Comparison of ENCODE assay signal across 12 cellular contexts in the genomic region with DNA sequence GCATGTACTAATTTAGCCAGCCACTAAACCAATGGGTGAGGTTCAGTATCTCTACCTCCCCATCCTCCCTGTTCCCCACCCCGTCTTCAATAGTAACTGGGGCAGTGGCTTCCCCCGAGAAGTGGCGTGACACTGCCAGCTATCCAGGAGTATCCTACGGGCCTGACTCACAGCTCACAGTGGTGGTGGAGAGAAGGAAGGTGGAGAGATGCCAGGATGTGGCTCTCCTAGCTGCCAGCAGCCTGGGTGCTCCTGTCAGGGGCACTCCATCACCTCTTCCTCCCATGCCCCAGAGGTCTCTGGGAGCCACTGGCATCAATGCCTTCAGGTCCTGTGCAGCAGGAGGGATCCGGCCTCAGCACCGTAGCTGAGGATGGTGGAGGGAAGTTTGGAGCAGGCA. TPM values are rescaled to one million over a fixed set of nuclear protein-coding genes. Genes with fewer than 3 reads are reported as not detected.
"Had no signal": no experiment of that assay in that cellular context is flagged by ENCODE, and none has a peak within 500 bp of the region (broad histone marks: within the 10 kb centered on the region; RNA-seq: fewer than 3 reads in every experiment).

No MANE protein-coding gene starts in this region.

- DNase-seq: activated CD4-positive, alpha-beta memory T cell treated with anti-CD3 and anti-CD28 coated beads for 36 hours; activated CD8-positive, alpha-beta memory T cell treated with anti-CD3 and anti-CD28 coated beads, Interleukin-2, amount 10 ng/mL, durations not matched to agents 7 days and 5 days; effector CD4-positive, alpha-beta T cell; left cardiac atrium; natural killer cell; sigmoid colon; stimulated activated CD8-positive, alpha-beta memory T cell treated with anti-CD3 and anti-CD28 coated beads, Interleukin-4, amount 100 ng/mL, for 48 hours; stimulated activated naive CD4-positive, alpha-beta T cell treated with Interleukin-2 at 50 U/mL for 16 hours; thyroid gland had no signal

- ATAC-seq: activated CD8-positive, alpha-beta memory T cell treated with anti-CD3 and anti-CD28 coated beads, Interleukin-2, amount 10 ng/mL, durations not matched to agents 7 days and 5 days; natural killer cell had no signal

- H3K9me3 ChIP-seq: esophagus muscularis mucosa, neutrophil, sigmoid colon, thyroid gland had no signal

- H3K36me3 ChIP-seq: esophagus muscularis mucosa, neutrophil, sigmoid colon, thyroid gland had no signal

- H3K27me3 ChIP-seq: sigmoid colon, thyroid gland had no signal

- H3K4me3 ChIP-seq: esophagus muscularis mucosa, sigmoid colon, thyroid gland had no signal

RNA-seq across cellular contexts. Expression of gene TSPAN11, which starts 49.0 kb away (rescaled TPM):
- total RNA-seq: activated CD4-positive, alpha-beta memory T cell treated with anti-CD3 and anti-CD28 coated beads for 36 hours; activated CD8-positive, alpha-beta memory T cell treated with anti-CD3 and anti-CD28 coated beads, Interleukin-2, amount 10 ng/mL, durations not matched to agents 7 days and 5 days; natural killer cell; T-helper 2 cell treated with Interferon-gamma antibody and Interleukin-4, amounts not matched to agents 100 ng/mL and 5 ng/mL, for 36 hours had no signal
